8 cellular contexts compared by ENCODE assay signal in genomic region chr17:80981062-80981902, GRCh38. TPM values are rescaled to one million over a fixed set of nuclear protein-coding genes. Genes with fewer than 3 reads are reported as not detected.
A peak's percentile ranks its signal among the peaks of the same experiment; 100 is the strongest.
DNase-seq lines count a peak whose midpoint lies in the region; ATAC-seq, FAIRE-seq and TF ChIP-seq lines count a peak whose summit lies in the region.

No MANE protein-coding gene starts in this region.

- H3K36me3 ChIP-seq in RWPE2 (ENCODE audit: low read depth) (no peaks in the 10 kb centered on the region), bronchial epithelial cell (ENCODE audit: control insufficient read depth, insufficient read depth, low read length) (no peaks in the 10 kb centered on the region), mesodermal cell (ENCODE audit: control insufficient read depth, insufficient read depth, low read length) (no peaks in the 10 kb centered on the region)

- H3K4me1 ChIP-seq in RWPE2 (ENCODE audit: insufficient read depth, poor library complexity, severe bottlenecking) (no peaks in the 10 kb centered on the region), mesodermal cell (ENCODE audit: control insufficient read depth, insufficient read depth, low read length, poor library complexity, severe bottlenecking) (peaks cover 9% of the 10 kb centered on the region)

- no peak overlapping the region for H3K4me3 ChIP-seq in RWPE2 (ENCODE audit: severe bottlenecking)
- H3K4me3 ChIP-seq in bronchial epithelial cell (ENCODE audit: low read depth, low read length) = no peak overlapping the region
- peak overlapping the region; percentile 27 for H3K4me3 ChIP-seq in mesodermal cell (ENCODE audit: extremely low read depth, insufficient read depth, low read length, poor library complexity, severe bottlenecking)

- H3K27ac ChIP-seq in RWPE2 (ENCODE audit: poor library complexity, severe bottlenecking) = no peak overlapping the region
- no peak overlapping the region for H3K27ac ChIP-seq in mesodermal cell (ENCODE audit: low read depth, low read length, severe bottlenecking)

- DNase-seq in NCI-H1105 (lab: John Stamatoyannopoulos, UW) (peak; percentile 11), NCI-H1105 treated with DMSO at 0.1 percent for 48 hours (lab: John Stamatoyannopoulos, UW) (no peak), RWPE2 (ENCODE audit: low spot score) (no peak), bronchial epithelial cell (ENCODE audit: low read depth) (no peak), NCI-H2029 (lab: John Stamatoyannopoulos, UW) (no peak), NCI-H748 treated with DMSO at 0.1 percent for 48 hours (lab: John Stamatoyannopoulos, UW) (no peak)

- no peaks in the 10 kb centered on the region for H3K9me3 ChIP-seq in RWPE2 (ENCODE audit: severe bottlenecking)
- no peaks in the 10 kb centered on the region for H3K9me3 ChIP-seq in mesodermal cell (ENCODE audit: control insufficient read depth, low read length)

- no peak for FAIRE-seq in bronchial epithelial cell (lab: Jason Lieb, UNC)

- ATAC-seq in RWPE2 (ENCODE audit: low read depth) (0 out of 3 replicates have a peak, but pooled peaks have one; percentile 22), GM18502 (IDR thresholded peaks at IDR 0.05; ENCODE audit: poor library complexity, unreplicated experiment) (no peak)

- WGBS in mesodermal cell (ENCODE audit: insufficient coverage in 2 of 2), 2 experiments = 10 to 12% methylated on average over 44 to 49 of the region's 65 CpGs

- TF ChIP-seq CTCF in RWPE2 (IDR thresholded peaks at IDR 0.05; ENCODE audit: poor library complexity, severe bottlenecking) (peak; percentile 82), bronchial epithelial cell (IDR thresholded peaks at IDR 0.05; ENCODE audit: insufficient read depth, low read length, severe bottlenecking) (peak; percentile 48)

- no peaks in the 10 kb centered on the region for H3K27me3 ChIP-seq in RWPE2 (ENCODE audit: insufficient read depth, poor library complexity, severe bottlenecking)
- H3K27me3 ChIP-seq in bronchial epithelial cell (ENCODE audit: control insufficient read depth, insufficient read depth, low read length) = peaks cover 2% of the 10 kb centered on the region

RNA-seq across cellular contexts. Expression of gene CHMP6, which starts 10.4 kb away (rescaled TPM):
- 5.8 and 8.6 TPM in 2 replicates for total RNA-seq in bronchial epithelial cell
- polyA plus RNA-seq in mesodermal cell (2013, experiment 1 of 2) = 17.0 TPM
- polyA plus RNA-seq in mesodermal cell (2013, experiment 2 of 2) = 16.6 TPM

RNA-seq across cellular contexts. Expression of gene BAIAP2, which starts 53.7 kb away (rescaled TPM):
- 48.7 and 60.3 TPM in 2 replicates for total RNA-seq in bronchial epithelial cell
- polyA plus RNA-seq in mesodermal cell (2013, experiment 1 of 2) = 27.1 TPM
- 24.1 TPM for polyA plus RNA-seq in mesodermal cell (2013, experiment 2 of 2)
